ENCODE assay signal across 9 cellular contexts in genomic region chr5:142320427-142320732, GRCh38. TPM values are rescaled to one million over a fixed set of nuclear protein-coding genes. Genes with fewer than 3 reads are reported as not detected.
DNase-seq lines count a peak whose midpoint lies in the region; ATAC-seq and TF ChIP-seq lines count a peak whose summit lies in the region.
"Had no signal": no experiment of that assay in that cellular context is flagged by ENCODE, and none has a peak within 500 bp of the region (broad histone marks: within the 10 kb centered on the region; RNA-seq: fewer than 3 reads in every experiment).

No MANE protein-coding gene starts in this region.

- TF ChIP-seq POLR2A in HCT116 (IDR thresholded peaks at IDR 0.05; ENCODE audit: borderline replicate concordance, extremely low read depth, insufficient read depth, insufficient read length), result no peak

- H3K9ac ChIP-seq in HCT116 (ENCODE audit: low read length) (0 out of 2 replicates have a peak overlapping the region, but pooled peaks have one; percentile 7), iPS-20b (ENCODE audit: low read depth, low read length) (peak overlapping the region; percentile 74; the same call in 1 of the 2 replicates), skeletal muscle tissue (ENCODE audit: low read depth in 1 of 3, low read length in 3 of 3) (peak overlapping the region in 1 of 3 donors; percentile 6)

- H3K27me3 Mint-ChIP-seq in activated CD8-positive, alpha-beta memory T cell treated with anti-CD3 and anti-CD28 coated beads, Interleukin-2, amount 10 ng/mL, durations not matched to agents 7 days and 5 days, result peaks cover 49% of the 10 kb centered on the region

- no peak overlapping the region for H2AFZ ChIP-seq in HCT116 (ENCODE audit: low read depth, low read length, poor library complexity, severe bottlenecking)

- no TSS peak for BruUV-seq in HCT116 (replicated peaks; lab: Mats Ljungman, UMichigan)

- H3K79me2 ChIP-seq in HCT116 (ENCODE audit: insufficient read depth, low read length), result peaks cover 99% of the 10 kb centered on the region

- no peak overlapping the region for H3K4me3 Mint-ChIP-seq in activated CD8-positive, alpha-beta memory T cell treated with anti-CD3 and anti-CD28 coated beads, Interleukin-2, amount 10 ng/mL, durations not matched to agents 7 days and 5 days
- H3K4me3 Mint-ChIP-seq: activated CD4-positive, alpha-beta memory T cell treated with anti-CD3 and anti-CD28 coated beads for 36 hours had no signal

- H3K4me1 ChIP-seq in HCT116 (ENCODE audit: control insufficient read depth in 1 of 2, insufficient read depth in 2 of 2, low read length in 2 of 2), result peaks cover 75 to 78% of the 10 kb centered on the region in 2 experiments
- H3K4me1 ChIP-seq in iPS-20b (ENCODE audit: insufficient read depth, low read length), result peaks cover 55% of the 10 kb centered on the region
- peaks cover 52 to 58% (median 53%) of the 10 kb centered on the region in 3 donors for H3K4me1 ChIP-seq in skeletal muscle tissue (ENCODE audit: control insufficient read depth in 3 of 3, insufficient read depth in 3 of 3, low read length in 3 of 3)

- peaks cover 68% of the 10 kb centered on the region for H4K20me1 ChIP-seq in HCT116 (ENCODE audit: insufficient read depth)

- ATAC-seq in HCT116, result no peak
- ATAC-seq in activated CD8-positive, alpha-beta memory T cell treated with anti-CD3 and anti-CD28 coated beads, Interleukin-2, amount 10 ng/mL, durations not matched to agents 7 days and 5 days, result no peak
- ATAC-seq in GM21619 (IDR thresholded peaks at IDR 0.05; ENCODE audit: unreplicated experiment), result no peak

- CTCF ChIA-PET in HCT116 (lab: Charles Lee), result interaction anchor here (1.1 kb wide), 1 partner anchor 228 kb away, joined by 4 read pairs; no protein-coding TSS in a partner anchor
- CTCF ChIA-PET in activated CD8-positive, alpha-beta memory T cell treated with anti-CD3 and anti-CD28 coated beads, Interleukin-2, amount 10 ng/mL, durations not matched to agents 7 days and 5 days (lab: Charles Lee), result interaction anchor here (0.6 kb wide), 1 partner anchor 1057 kb away, joined by 3 read pairs; no protein-coding TSS in a partner anchor

- TF ChIP-seq RAD21 in HCT116 (IDR thresholded peaks at IDR 0.05; ENCODE audit: low read depth), result no peak

- POLR2A ChIA-PET in HCT116 (lab: Charles Lee), result interaction anchor here (0.7 to 1.0 kb wide), 3 partner anchors 8 to 43 kb away, joined by 3 to 4 read pairs (median 3); no protein-coding TSS in a partner anchor

- H3K9me2 ChIP-seq in HCT116 (ENCODE audit: insufficient read depth), result no peaks in the 10 kb centered on the region

- H3K4me3 ChIP-seq in HCT116 (replicated peaks in 1 of 2; ENCODE audit: low read depth in 1 of 2, low read length in 2 of 2) (no peak overlapping the region), astrocyte of the spinal cord (ENCODE audit: low read depth, low read length) (peak overlapping the region; percentile 87), iPS-20b (ENCODE audit: low read length) (peak overlapping the region; percentile 96), skeletal muscle tissue (ENCODE audit: low read length in 3 of 3) (peak overlapping the region in 1 of 3 donors; percentile 19)

- intact Hi-C loops in HCT116 (cut with micrococcal nuclease), result no loop called here

- H3K9me3 ChIP-seq in HCT116 (ENCODE audit: control insufficient read depth in 1 of 2, insufficient read depth in 1 of 2, low read depth in 1 of 2, low read length in 2 of 2), result no peaks in the 10 kb centered on the region
- no peaks in the 10 kb centered on the region for H3K9me3 ChIP-seq in iPS-20b (ENCODE audit: insufficient read depth, low read depth, low read length)
- H3K9me3 ChIP-seq in skeletal muscle tissue (ENCODE audit: control insufficient read depth in 3 of 3, low read length in 3 of 3), result no peaks in the 10 kb centered on the region

- peak overlapping the region; percentile 14; the same call in 1 of the 2 replicates for H3K27ac ChIP-seq in HCT116 (ENCODE audit: low read depth, low read length)
- H3K27ac ChIP-seq in iPS-20b (ENCODE audit: low read length), result peak overlapping the region; percentile 49
- H3K27ac ChIP-seq in skeletal muscle tissue (ENCODE audit: low read depth, low read length), result peak overlapping the region; percentile 45

- TF ChIP-seq CTCF in HCT116 (IDR thresholded peaks at IDR 0.05 in 2 of 3, conservative IDR thresholded peaks at IDR 0.05 in 1 of 3; ENCODE audit: borderline replicate concordance in 1 of 3, insufficient read depth in 1 of 3, low read depth in 2 of 3, low read length in 2 of 3) (no peak), astrocyte of the spinal cord (IDR thresholded peaks at IDR 0.05; ENCODE audit: low read depth, low read length) (no peak)

- peaks cover 7 to 46% of the 10 kb centered on the region in 2 experiments for H3K36me3 ChIP-seq in HCT116 (ENCODE audit: control insufficient read depth in 1 of 2, insufficient read depth in 2 of 2, low read length in 2 of 2)
- H3K36me3 ChIP-seq in iPS-20b (ENCODE audit: insufficient read depth, low read depth, low read length), result peaks cover 64% of the 10 kb centered on the region; the same call in 1 of the 2 replicates
- peaks cover 0 to 2% (median 0%) of the 10 kb centered on the region in 3 donors for H3K36me3 ChIP-seq in skeletal muscle tissue (ENCODE audit: control insufficient read depth in 3 of 3, insufficient read depth in 3 of 3, low read length in 3 of 3)

- no peaks in the 10 kb centered on the region for H3K27me3 ChIP-seq in HCT116 (ENCODE audit: insufficient read depth, low read length)
- H3K27me3 ChIP-seq in iPS-20b (ENCODE audit: insufficient read depth, low read length), result peaks cover 15% of the 10 kb centered on the region; the same call in 1 of the 2 replicates
- H3K27me3 ChIP-seq in skeletal muscle tissue (ENCODE audit: control insufficient read depth in 3 of 3, insufficient read depth in 3 of 3, low read length in 3 of 3), result peaks cover 26 to 55% (median 39%) of the 10 kb centered on the region in 3 donors

- H3K4me2 ChIP-seq in HCT116 (ENCODE audit: low read length), result peak overlapping the region; percentile 54

- H3K4me1 Mint-ChIP-seq in activated CD8-positive, alpha-beta memory T cell treated with anti-CD3 and anti-CD28 coated beads, Interleukin-2, amount 10 ng/mL, durations not matched to agents 7 days and 5 days, result peaks cover 15% of the 10 kb centered on the region

- RAD21 ChIA-PET in HCT116 (lab: Charles Lee; ENCODE audit: low non-redundant PET in 1 of 2, low total read pairs in 2 of 2, uncharacterized antibody in 2 of 2, unreplicated experiment in 2 of 2), result interaction anchor here in 1 of 2 experiments (0.7 kb wide), 1 partner anchor 57 kb away, joined by 3 read pairs; no protein-coding TSS in a partner anchor

- H3K36me3 Mint-ChIP-seq in activated CD8-positive, alpha-beta memory T cell treated with anti-CD3 and anti-CD28 coated beads, Interleukin-2, amount 10 ng/mL, durations not matched to agents 7 days and 5 days, result no peaks in the 10 kb centered on the region
- H3K36me3 Mint-ChIP-seq: activated CD4-positive, alpha-beta memory T cell treated with anti-CD3 and anti-CD28 coated beads for 36 hours had no signal

- DNase-seq in HCT116 (ENCODE audit: low read depth, low spot score) (no peak), astrocyte of the spinal cord (ENCODE audit: low read depth, low spot score) (no peak), dedifferentiated amniotic fluid mesenchymal stem cell (ENCODE audit: extremely low spot score) (no peak)
- no peak for DNase-seq in activated CD8-positive, alpha-beta memory T cell treated with anti-CD3 and anti-CD28 coated beads, Interleukin-2, amount 10 ng/mL, durations not matched to agents 7 days and 5 days
- no peak for DNase-seq in effector CD8-positive, alpha-beta T cell (lab: John Stamatoyannopoulos, UW)
- DNase-seq: activated CD4-positive, alpha-beta memory T cell treated with anti-CD3 and anti-CD28 coated beads for 36 hours had no signal

- H3K27ac Mint-ChIP-seq in activated CD8-positive, alpha-beta memory T cell treated with anti-CD3 and anti-CD28 coated beads, Interleukin-2, amount 10 ng/mL, durations not matched to agents 7 days and 5 days, result no peak overlapping the region
- H3K27ac Mint-ChIP-seq: activated CD4-positive, alpha-beta memory T cell treated with anti-CD3 and anti-CD28 coated beads for 36 hours had no signal

- in situ Hi-C loops in astrocyte of the spinal cord (cut with HindIII; ENCODE audit: low sequenced_read_pairs), result no loop called here

- no peaks in the 10 kb centered on the region for H3K9me3 Mint-ChIP-seq in activated CD8-positive, alpha-beta memory T cell treated with anti-CD3 and anti-CD28 coated beads, Interleukin-2, amount 10 ng/mL, durations not matched to agents 7 days and 5 days (ENCODE audit: low read depth)
- H3K9me3 Mint-ChIP-seq: activated CD4-positive, alpha-beta memory T cell treated with anti-CD3 and anti-CD28 coated beads for 36 hours had no signal

TF ChIP-seq in HCT116, 20 proteins besides CTCF, POLR2A, EP300 and RAD21:
- TF ChIP-seq YY1 (IDR thresholded peaks at IDR 0.05; ENCODE audit: extremely low read depth, insufficient replicate concordance, low read depth, low read length) (no peak), ZNF274 (IDR thresholded peaks at IDR 0.05; ENCODE audit: low read depth, low read length) (no peak), POLR2AphosphoS5 (IDR thresholded peaks at IDR 0.05; ENCODE audit: low read depth, low read length) (0 out of 2 replicates have a peak, but pooled peaks have one; percentile 2)

RNA-seq across cellular contexts. Expression of gene SPRY4, which starts 4.4 kb away (rescaled TPM):
- total RNA-seq in HCT116 (2021; ENCODE audit: unreplicated experiment) (112 TPM), skeletal muscle tissue (6.3 TPM)
- polyA plus RNA-seq in HCT116 (2012), result 67.3 and 75.5 TPM in 2 replicates
- under 1 TPM; 0.09 to 0.14 TPM for total RNA-seq in activated CD8-positive, alpha-beta memory T cell treated with anti-CD3 and anti-CD28 coated beads, Interleukin-2, amount 10 ng/mL, durations not matched to agents 7 days and 5 days

Comparison
In these comparisons a context has a peak if more than half of its experiments do, and no peak if none do; other contexts are left out.
1. H3K4me3 ChIP-seq: peak in astrocyte of the spinal cord (single experiment) and iPS-20b (single experiment); none in HCT116 (0 of 2).
2. RNA of gene SPRY4, which starts 4.4 kb away (total RNA-seq): 112 TPM in HCT116 (single experiment); 6.3 TPM in skeletal muscle tissue (single experiment) and 0.09 to 0.14 TPM in activated CD8-positive, alpha-beta memory T cell treated with anti-CD3 and anti-CD28 coated beads, Interleukin-2, amount 10 ng/mL, durations not matched to agents 7 days and 5 days; every median in the first group is over 10 times any median in the second.
3. Peak in every context shown above with its lines, with median percentiles within 50 percentile points of each other: H3K27ac ChIP-seq.